Comparison of ENCODE assay signal across 23 cellular contexts in the genomic region with DNA sequence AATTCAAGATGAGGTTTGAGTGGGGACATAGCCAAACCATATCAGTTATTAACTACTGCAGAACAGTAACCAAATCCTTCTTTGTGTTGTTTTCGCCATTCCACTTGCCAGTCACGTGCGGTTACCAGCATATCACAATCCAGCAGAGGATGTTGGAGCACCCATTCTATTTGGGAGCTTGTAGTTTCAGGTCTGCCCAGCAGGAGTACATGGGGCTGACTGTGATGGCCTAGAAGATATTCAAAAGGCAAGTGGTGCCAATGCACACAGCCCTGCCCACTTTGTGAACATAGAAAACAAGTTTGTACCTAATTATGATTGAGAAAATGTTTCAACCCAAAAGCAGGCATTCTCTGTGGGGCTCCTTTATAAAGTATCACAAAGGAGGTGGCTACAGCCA. TPM values are rescaled to one million over a fixed set of nuclear protein-coding genes. Genes with fewer than 3 reads are reported as not detected.
A peak's percentile ranks its signal among the peaks of the same experiment; 100 is the strongest.
DNase-seq lines count a peak whose midpoint lies in the region; ATAC-seq, FAIRE-seq and TF ChIP-seq lines count a peak whose summit lies in the region.
"Had no signal": no experiment of that assay in that cellular context is flagged by ENCODE, and none has a peak within 500 bp of the region (broad histone marks: within the 10 kb centered on the region; RNA-seq: fewer than 3 reads in every experiment).

No MANE protein-coding gene starts in this region.

- H3K79me1 ChIP-seq in H1 (ENCODE audit: low read depth, low read length) = no peaks in the 10 kb centered on the region

- no peak overlapping the region for H3K56ac ChIP-seq in H1 (replicated peaks; ENCODE audit: insufficient read length, low read depth, low read length)

- in situ Hi-C loops in HepG2 (cut with HindIII; ENCODE audit: extremely low pct_ligation_motif_present, low pct_unique_long_range_greater_than_20kb) = no loop called here

- no peak for TF ChIP-seq EP300 in HepG2 (IDR thresholded peaks at IDR 0.05; ENCODE audit: low read depth in 2 of 2, low read length in 2 of 2)
- no peak for TF ChIP-seq EP300 in HepG2 (CRISPR knock-in tag; IDR thresholded peaks at IDR 0.05; ENCODE audit: borderline replicate concordance)
- TF ChIP-seq EP300 in H1 (IDR thresholded peaks at IDR 0.05; ENCODE audit: borderline replicate concordance in 1 of 2, low read depth in 2 of 2, low read length in 2 of 2) = no peak

- no peak overlapping the region for H2BK20ac ChIP-seq in H1 (ENCODE audit: low read length)

- TF ChIP-seq POLR2A in HepG2 (IDR thresholded peaks at IDR 0.05; ENCODE audit: insufficient read depth in 1 of 2, low read depth in 2 of 2, low read length in 2 of 2) = no peak
- no peak for TF ChIP-seq POLR2A in right lobe of liver (IDR thresholded peaks at IDR 0.05)
- TF ChIP-seq POLR2A in H1 (IDR thresholded peaks at IDR 0.05; ENCODE audit: control extremely low read depth in 1 of 2, low read depth in 2 of 2, low read length in 2 of 2) = no peak

- peak; percentile 64; the same call in 2 of the 3 replicates for ATAC-seq in HepG2
- ATAC-seq in right lobe of liver = no peak
- ATAC-seq in aorta (ENCODE audit: low FRiP score) = no peak
- ATAC-seq: Panc1 had no signal

- DNase-seq in HepG2 (ENCODE audit: low spot score) (no peak), right lobe of liver (no peak), H1 (ENCODE audit: low read depth in 1 of 2, low spot score in 2 of 2) (no peak), urothelium cell line (ENCODE audit: low spot score) (no peak), NK-92 (lab: John Stamatoyannopoulos, UW; ENCODE audit: unreplicated experiment) (no peak), aorta (no peak), NCI-H1048 (lab: John Stamatoyannopoulos, UW) (no peak)
- DNase-seq: ACHN; AML-193; Caco-2; CD4-positive, CD25-positive, alpha-beta regulatory T cell; DMS79 treated with DMSO at 0.1 percent for 48 hours; NCI-H1417 treated with DMSO at 0.1 percent for 48 hours; NCI-H1930; NCI-H2171; NCI-H446; NCI-H69; T-helper 1 cell had no signal

- no peak overlapping the region for H3K27ac ChIP-seq in HepG2 (ENCODE audit: extremely low read length, insufficient read depth, low read length)
- H3K27ac ChIP-seq in right lobe of liver = no peak overlapping the region
- H3K27ac ChIP-seq in KMS-11 = no peak overlapping the region
- no peak overlapping the region for H3K27ac ChIP-seq in H1 (ENCODE audit: low read depth, low read length)
- no peak overlapping the region for H3K27ac ChIP-seq in aorta (ENCODE audit: low read depth in 1 of 2, low read length in 2 of 2)
- H3K27ac ChIP-seq: SK-N-MC had no signal

- no peak overlapping the region for H4K91ac ChIP-seq in H1 (replicated peaks; ENCODE audit: insufficient read length, low read length)

- intact Hi-C loops in HepG2 (cut with micrococcal nuclease; ENCODE audit: unreplicated experiment) = no loop called here
- intact Hi-C loops in right lobe of liver (cut with DNase I) = loop anchor here in 1 of 2 donors (10.0 kb wide), 1 partner anchor 250 kb away; a partner anchor contains a TSS
- intact Hi-C loops in aorta (cut with DNase I) = no loop called here

- BruUV-seq in HepG2 (replicated peaks; lab: Mats Ljungman, UMichigan) = no TSS peak

- no peak overlapping the region for H3K4me3 ChIP-seq in HepG2 (replicated peaks in 1 of 3; ENCODE audit: insufficient read depth in 1 of 3, low read depth in 2 of 3, low read length in 3 of 3)
- no peak overlapping the region for H3K4me3 ChIP-seq in right lobe of liver
- no peak overlapping the region for H3K4me3 ChIP-seq in KMS-11 (IDR thresholded peaks at IDR 0.05; ENCODE audit: insufficient read depth, low read depth, low read length)
- H3K4me3 ChIP-seq in H1 (ENCODE audit: extremely low read depth in 1 of 4, insufficient read depth in 2 of 4, low read depth in 3 of 4, low read length in 4 of 4) = no peak overlapping the region
- no peak overlapping the region for H3K4me3 ChIP-seq in aorta (ENCODE audit: low read length in 2 of 2)
- H3K4me3 ChIP-seq: SK-N-MC had no signal

- H3K4me1 ChIP-seq in HepG2 (ENCODE audit: insufficient read depth, low read length) (no peaks in the 10 kb centered on the region), right lobe of liver (no peaks in the 10 kb centered on the region), KMS-11 (ENCODE audit: low read depth, poor library complexity, severe bottlenecking) (no peaks in the 10 kb centered on the region), H1 (replicated peaks in 1 of 4; ENCODE audit: control insufficient read depth in 3 of 4, insufficient read depth in 4 of 4, low read length in 3 of 4) (no peaks in the 10 kb centered on the region), aorta (ENCODE audit: control insufficient read depth in 1 of 2, insufficient read depth in 2 of 2, low read length in 2 of 2) (no peaks in the 10 kb centered on the region)
- H3K4me1 ChIP-seq: Caco-2 had no signal

- no peak overlapping the region for H3K18ac ChIP-seq in H1 (ENCODE audit: extremely low read depth, low read length)

- H3K23me2 ChIP-seq in H1 (ENCODE audit: low read depth, low read length) = no peaks in the 10 kb centered on the region

- no peak overlapping the region for H3K14ac ChIP-seq in H1 (ENCODE audit: insufficient read length)

- no peaks in the 10 kb centered on the region for H3K79me2 ChIP-seq in HepG2 (ENCODE audit: insufficient read depth, low read length)
- no peaks in the 10 kb centered on the region for H3K79me2 ChIP-seq in KMS-11 (ENCODE audit: insufficient read depth, low read depth)
- H3K79me2 ChIP-seq in H1 (ENCODE audit: control insufficient read depth in 1 of 2, insufficient read depth in 2 of 2, low read length in 2 of 2) = no peaks in the 10 kb centered on the region

- CTCF ChIA-PET in HepG2 (lab: Yijun Ruan, JAX; ENCODE audit: low intra/inter-chr PET ratio, low total read pairs) (no interaction called here), H1 (lab: Charles Lee; ENCODE audit: partially characterized antibody) (interaction anchor here (0.7 to 1.4 kb wide), 4 partner anchors 9 to 261 kb away, joined by 4 to 6 read pairs (median 5); no protein-coding TSS in a partner anchor)

- H3K9me3 ChIP-seq in HepG2 (ENCODE audit: low read length) = no peaks in the 10 kb centered on the region
- no peaks in the 10 kb centered on the region for H3K9me3 ChIP-seq in right lobe of liver
- no peaks in the 10 kb centered on the region for H3K9me3 ChIP-seq in H1 (ENCODE audit: insufficient read depth in 2 of 2, low read depth in 1 of 2, low read length in 1 of 2)
- H3K9me3 ChIP-seq in aorta (ENCODE audit: control insufficient read depth, low read length) = no peaks in the 10 kb centered on the region
- H3K9me3 ChIP-seq: Caco-2 had no signal

- no peaks in the 10 kb centered on the region for H3K36me3 ChIP-seq in HepG2 (replicated peaks in 1 of 2; ENCODE audit: control insufficient read depth in 1 of 2, insufficient read depth in 2 of 2, low read length in 2 of 2)
- H3K36me3 ChIP-seq in right lobe of liver = no peaks in the 10 kb centered on the region
- H3K36me3 ChIP-seq in KMS-11 (ENCODE audit: insufficient read depth) = no peaks in the 10 kb centered on the region
- no peaks in the 10 kb centered on the region; a peak in 1 of 8 replicates for H3K36me3 ChIP-seq in H1 (ENCODE audit: control insufficient read depth in 2 of 4, insufficient read depth in 4 of 4, low read length in 3 of 4)
- H3K36me3 ChIP-seq in aorta (ENCODE audit: control insufficient read depth in 1 of 2, insufficient read depth in 2 of 2, low read length in 1 of 2) = no peaks in the 10 kb centered on the region

- POLR2A ChIA-PET in HepG2 (lab: Yijun Ruan, JAX) (no interaction called here), H1 (lab: Charles Lee; ENCODE audit: partially characterized antibody) (no interaction called here)

- no peak overlapping the region for H2BK5ac ChIP-seq in H1 (ENCODE audit: low read depth, low read length)

- H3K4ac ChIP-seq in H1 (replicated peaks; ENCODE audit: insufficient read length, low read depth, low read length) = no peak overlapping the region

- 90% methylated on average over 3 of the region's 3 CpGs for WGBS in HepG2 (ENCODE audit: low lambda C conversion rate)
- WGBS in right lobe of liver (ENCODE audit: insufficient coverage, low coverage, low lambda C conversion rate, missing lambda C conversion rate) = 88% methylated on average over 3 of the region's 3 CpGs
- WGBS in H1 (ENCODE audit: extremely low coverage in 1 of 2, insufficient coverage in 1 of 2, insufficient read length in 1 of 2, insufficient replicate concordance in 2 of 2, low coverage in 1 of 2, low lambda C conversion rate in 2 of 2, missing lambda C conversion rate in 1 of 2), 2 experiments = 98% methylated on average over 3 of the region's 3 CpGs; no CpG with 5 or more reads in 1 of the 2 experiments
- WGBS in aorta, 2 donors = 93 to 96% methylated on average over 3 of the region's 3 CpGs

- H3K9ac ChIP-seq in HepG2 (ENCODE audit: insufficient read depth, low read depth, low read length) (no peak overlapping the region), KMS-11 (no peak overlapping the region), H1 (replicated peaks in 1 of 4; ENCODE audit: extremely low read depth in 1 of 4, low read depth in 3 of 4, low read length in 3 of 4) (no peak overlapping the region)

- H3K27me3 ChIP-seq in HepG2 (ENCODE audit: control insufficient read depth in 1 of 2, insufficient read depth in 2 of 2, low read length in 2 of 2) = no peaks in the 10 kb centered on the region
- H3K27me3 ChIP-seq in right lobe of liver = no peaks in the 10 kb centered on the region
- H3K27me3 ChIP-seq in KMS-11 (ENCODE audit: insufficient read depth, low read depth) = no peaks in the 10 kb centered on the region
- H3K27me3 ChIP-seq in H1 (replicated peaks in 1 of 4; ENCODE audit: control insufficient read depth in 3 of 4, extremely low read depth in 1 of 4, insufficient read depth in 3 of 4, low read length in 3 of 4) = no peaks in the 10 kb centered on the region
- H3K27me3 ChIP-seq in aorta (ENCODE audit: control insufficient read depth in 1 of 2, insufficient read depth in 2 of 2, low read length in 1 of 2) = no peaks in the 10 kb centered on the region

- H3K23ac ChIP-seq in H1 (ENCODE audit: insufficient read length) = no peak overlapping the region

- no peak overlapping the region for H2BK12ac ChIP-seq in H1 (ENCODE audit: low read depth, low read length)

- no peak overlapping the region for H2BK120ac ChIP-seq in H1 (replicated peaks; ENCODE audit: low read depth, low read length)

- no peaks in the 10 kb centered on the region for H4K20me1 ChIP-seq in HepG2 (ENCODE audit: insufficient read depth, low read length)
- H4K20me1 ChIP-seq in KMS-11 (ENCODE audit: insufficient read depth) = no peaks in the 10 kb centered on the region
- H4K20me1 ChIP-seq in H1 (replicated peaks in 1 of 2; ENCODE audit: control insufficient read depth in 1 of 2, insufficient read depth in 2 of 2, low read length in 2 of 2) = no peaks in the 10 kb centered on the region

- H3K4me2 ChIP-seq in HepG2 (ENCODE audit: low read depth, low read length) = no peak overlapping the region
- no peak overlapping the region for H3K4me2 ChIP-seq in KMS-11
- H3K4me2 ChIP-seq in H1 (ENCODE audit: insufficient read depth in 1 of 2, low read depth in 2 of 2, low read length in 2 of 2) = no peak overlapping the region

- TF ChIP-seq CTCF in HepG2 (CRISPR knock-in tag; IDR thresholded peaks at IDR 0.05) (no peak), right lobe of liver (IDR thresholded peaks at IDR 0.05) (no peak), KMS-11 (conservative IDR thresholded peaks at IDR 0.05; ENCODE audit: low read depth, low read length) (0 out of 2 replicates have a peak, but pooled peaks have one; percentile 17), H1 (IDR thresholded peaks at IDR 0.05; ENCODE audit: control extremely low read depth in 1 of 3, insufficient read depth in 1 of 3, low read depth in 1 of 3, low read length in 3 of 3) (peak in 2 of 3 experiments; percentile 12 to 22; a peak in 2 of 4 replicates)

- no peak for TF ChIP-seq RAD21 in HepG2 (CRISPR knock-in tag; IDR thresholded peaks at IDR 0.05)
- no peak; a peak in 1 of 4 replicates for TF ChIP-seq RAD21 in H1 (IDR thresholded peaks at IDR 0.05 in 1 of 2, conservative IDR thresholded peaks at IDR 0.05 in 1 of 2; ENCODE audit: low read depth in 2 of 2, low read length in 2 of 2)

- no peak overlapping the region for H2AK5ac ChIP-seq in H1 (ENCODE audit: low read depth, low read length)

- no peak overlapping the region for H4K8ac ChIP-seq in H1 (ENCODE audit: extremely low read depth, insufficient read depth, low read length)

- H4K5ac ChIP-seq in H1 (ENCODE audit: insufficient read length, low read depth, low read length) = no peak overlapping the region

- no peak overlapping the region for H2BK15ac ChIP-seq in H1 (ENCODE audit: low read length)

- FAIRE-seq in HepG2 (lab: Jason Lieb, UNC) = no peak
- no peak for FAIRE-seq in H1 (lab: Jason Lieb, UNC)
- peak; percentile 92 for FAIRE-seq in urothelium cell line (lab: Jason Lieb, UNC)
- FAIRE-seq: G401.6, GM12892 had no signal

- H2AFZ ChIP-seq in HepG2 (ENCODE audit: low read length) = no peak overlapping the region
- no peak overlapping the region for H2AFZ ChIP-seq in KMS-11 (ENCODE audit: low read depth)
- H2AFZ ChIP-seq in H1 (ENCODE audit: low read length) = no peak overlapping the region

RNA-seq across cellular contexts. Expression of a gene that starts 57.0 kb away (rescaled TPM):
- total RNA-seq in HepG2 (2016; rRNA removed; fragmentation: Illumina TruSeq; extraction: Trizol) (5.7 and 11.1 TPM in 2 replicates), right lobe of liver (1 to 10 TPM in 5 of 6 experiments, under 1 TPM in 1; 0.66 to 2.1 (median 1.5) TPM), aorta (1 to 10 TPM; 6.1 to 10.0 TPM)
- 2.6 and 3.1 TPM in 2 replicates for total RNA-seq in HepG2 (2016; cell fraction: cytosol; rRNA removed; fragmentation: Illumina TruSeq; extraction: Trizol; ENCODE audit: low read depth)
- total RNA-seq in HepG2 (2016; cell fraction: insoluble cytoplasmic fraction; rRNA removed; fragmentation: Illumina TruSeq; extraction: Trizol) = 6.4 and 11.8 TPM in 2 replicates
- 2.2 and 2.6 TPM in 2 replicates for total RNA-seq in HepG2 (2016; cell fraction: membrane; rRNA removed; fragmentation: Illumina TruSeq; extraction: Trizol)
- total RNA-seq in HepG2 (2016; cell fraction: nucleus; rRNA removed; fragmentation: Illumina TruSeq; extraction: Trizol) = 36.3 and 40.6 TPM in 2 replicates
- polyA plus RNA-seq in HepG2 (2011; rRNA removed) (3.4 and 7.3 TPM in 2 replicates), H1 (2011; rRNA removed) (19.6 and 24.0 TPM in 2 replicates), aorta (1 to 10 TPM; 2.6 to 3.6 TPM)
- polyA plus RNA-seq in HepG2 (2011; cell fraction: cytosol; rRNA removed) = 1.4 and 1.9 TPM in 2 replicates
- polyA plus RNA-seq in HepG2 (2011; cell fraction: nucleus; rRNA removed) = 7.3 and 9.7 TPM in 2 replicates
- 1.1 and 2.7 TPM in 2 replicates for polyA plus RNA-seq in HepG2 (2012)
- 0.36 and 0.75 TPM in 2 replicates for polyA plus RNA-seq in HepG2 (2016; cell fraction: cytosol; fragmentation: Illumina TruSeq; extraction: Trizol; ENCODE audit: low read depth)
- polyA plus RNA-seq in HepG2 (2016; cell fraction: insoluble cytoplasmic fraction; fragmentation: Illumina TruSeq; extraction: Trizol; ENCODE audit: low read depth) = 4.5 and 5.5 TPM in 2 replicates
- 0.85 and 1.1 TPM in 2 replicates for polyA plus RNA-seq in HepG2 (2016; cell fraction: membrane; fragmentation: Illumina TruSeq; extraction: Trizol; ENCODE audit: low read depth)
- 31.5 and 33.6 TPM in 2 replicates for polyA plus RNA-seq in HepG2 (2016; cell fraction: nucleus; fragmentation: Illumina TruSeq; extraction: Trizol; ENCODE audit: insufficient read depth, low read depth)
- 7.6 and 14.7 TPM in 2 replicates for polyA minus RNA-seq in HepG2 (2011; rRNA and poly(A)+ RNA removed; ENCODE audit: low replicate concordance)
- 2.1 and 2.2 TPM in 2 replicates for polyA minus RNA-seq in HepG2 (2011; cell fraction: cytosol; rRNA and poly(A)+ RNA removed)
- 25.5 and 35.4 TPM in 2 replicates for polyA minus RNA-seq in HepG2 (2011; cell fraction: nucleus; rRNA and poly(A)+ RNA removed)
- 38.6 and 40.4 TPM in 2 replicates for total RNA-seq in H1 (2021; fragmentation: NEBNext Ultra II Directional; extraction: Animal tissue kit (Norgen Biotek cat#: 25700))
- polyA plus RNA-seq in H1 (2011; cell fraction: cytosol; rRNA removed) = 29.6 TPM
- polyA plus RNA-seq in H1 (2011; cell fraction: nucleus; rRNA removed) = 49.7 TPM
- 17.2 to 30.8 TPM (median 19.2 TPM) in 4 replicates for polyA plus RNA-seq in H1 (2012, experiment 1 of 2)
- polyA plus RNA-seq in H1 (2012, experiment 2 of 2) = 4.1 TPM
- 28.5 TPM for polyA plus RNA-seq in H1 (2013, experiment 1 of 2)
- polyA plus RNA-seq in H1 (2013, experiment 2 of 2) = 22.0 TPM
- polyA minus RNA-seq in H1 (2011; rRNA and poly(A)+ RNA removed) = 65.7 and 74.2 TPM in 2 replicates
- 28.9 TPM for polyA minus RNA-seq in H1 (2011; cell fraction: cytosol; rRNA and poly(A)+ RNA removed)
- 106 TPM for polyA minus RNA-seq in H1 (2011; cell fraction: nucleus; rRNA and poly(A)+ RNA removed)

Comparison
In these comparisons a context has a peak if more than half of its experiments do, and no peak if none do; other contexts are left out.
1. CTCF ChIP-seq: peak in KMS-11 (single experiment) and H1 (2 of 3); none in HepG2 (single experiment) and right lobe of liver (0 of 4).